In genomic region chr12:57782243-57782607, GRCh38 we compare ENCODE assay signal across 8 cellular contexts. TPM values are rescaled to one million over a fixed set of nuclear protein-coding genes. Genes with fewer than 3 reads are reported as not detected.
A peak's percentile ranks its signal among the peaks of the same experiment; 100 is the strongest.
DNase-seq lines count a peak whose midpoint lies in the region; ATAC-seq, FAIRE-seq and TF ChIP-seq lines count a peak whose summit lies in the region.

No MANE protein-coding gene starts in this region.

- H3K9ac ChIP-seq in astrocyte (ENCODE audit: low read length) = no peak overlapping the region

- no peaks in the 10 kb centered on the region for H3K27me3 Mint-ChIP-seq in astrocyte (ENCODE audit: low read depth, unreplicated experiment)
- H3K27me3 Mint-ChIP-seq in osteocyte (ENCODE audit: unreplicated experiment) = no peaks in the 10 kb centered on the region

- DNase-seq in astrocyte (ENCODE audit: low read depth) = no peak
- no peak for DNase-seq in osteocyte (ENCODE audit: extremely low spot score, unreplicated experiment)
- DNase-seq in COR-L47 (lab: John Stamatoyannopoulos, UW) = no peak
- DNase-seq in D341Med (ENCODE audit: low spot score) = no peak
- no peak for DNase-seq in OCI-M1 (lab: John Stamatoyannopoulos, UW)

- H4K20me1 ChIP-seq in astrocyte (ENCODE audit: insufficient read depth, low read length) = peaks cover 5% of the 10 kb centered on the region

- TF ChIP-seq CTCF in astrocyte (IDR thresholded peaks at IDR 0.05; ENCODE audit: insufficient read depth, low read depth, low read length) (no peak), osteocyte (IDR thresholded peaks at IDR 0.05) (no peak)

- H3K36me3 Mint-ChIP-seq in astrocyte (ENCODE audit: low read depth, unreplicated experiment) (peaks cover 8% of the 10 kb centered on the region), osteocyte (ENCODE audit: unreplicated experiment) (peaks cover 8% of the 10 kb centered on the region)

- no peaks in the 10 kb centered on the region for H3K9me3 ChIP-seq in astrocyte (ENCODE audit: insufficient read depth, low read depth, low read length)

- peaks cover 18% of the 10 kb centered on the region for H3K79me2 ChIP-seq in astrocyte (ENCODE audit: insufficient read depth, low read length)

- H3K27ac Mint-ChIP-seq in astrocyte (ENCODE audit: unreplicated experiment) = peak overlapping the region; percentile 94
- no peak overlapping the region for H3K27ac Mint-ChIP-seq in osteocyte (ENCODE audit: unreplicated experiment)

- H3K27ac ChIP-seq in astrocyte (ENCODE audit: low read depth, low read length) = no peak overlapping the region

- peak; percentile 8 for ATAC-seq in GM18907 (IDR thresholded peaks at IDR 0.05; ENCODE audit: unreplicated experiment)
- peak; percentile 18 for ATAC-seq in HG03342 (IDR thresholded peaks at IDR 0.05; ENCODE audit: unreplicated experiment)
- no peak for ATAC-seq in HG03571 (IDR thresholded peaks at IDR 0.05; ENCODE audit: unreplicated experiment)

- H3K36me3 ChIP-seq in astrocyte (ENCODE audit: insufficient read depth, low read length) = peaks cover 23% of the 10 kb centered on the region

- no peak overlapping the region for H3K4me3 ChIP-seq in astrocyte (ENCODE audit: insufficient read depth, low read depth, low read length)

- H3K4me3 Mint-ChIP-seq in astrocyte (ENCODE audit: unreplicated experiment) = peak overlapping the region; percentile 100
- peak overlapping the region; percentile 97 for H3K4me3 Mint-ChIP-seq in osteocyte (ENCODE audit: unreplicated experiment)

- H2AFZ ChIP-seq in astrocyte (ENCODE audit: low read depth, low read length) = no peak overlapping the region

- no peak for FAIRE-seq in astrocyte (lab: Jason Lieb, UNC)

- H3K4me1 Mint-ChIP-seq in astrocyte (ENCODE audit: low read depth, unreplicated experiment) = peaks cover 5% of the 10 kb centered on the region
- H3K4me1 Mint-ChIP-seq in osteocyte (ENCODE audit: unreplicated experiment) = peaks cover 12% of the 10 kb centered on the region

- peak overlapping the region; percentile 93 for H3K4me2 ChIP-seq in astrocyte (ENCODE audit: low read length)

- peaks cover 4% of the 10 kb centered on the region for H3K4me1 ChIP-seq in astrocyte (ENCODE audit: insufficient read depth, low read length)

- H3K9me3 Mint-ChIP-seq in astrocyte (ENCODE audit: unreplicated experiment) (no peaks in the 10 kb centered on the region), osteocyte (ENCODE audit: unreplicated experiment) (no peaks in the 10 kb centered on the region)

- no peaks in the 10 kb centered on the region for H3K27me3 ChIP-seq in astrocyte (ENCODE audit: insufficient read depth, low read length)

RNA-seq across cellular contexts. Expression of gene TSFM, which starts 0.4 kb away (rescaled TPM):
- total RNA-seq in astrocyte = 26.6 and 30.0 TPM in 2 replicates
- total RNA-seq in osteocyte = 23.6 and 28.5 TPM in 2 replicates

RNA-seq across cellular contexts. Expression of gene EEF1AKMT3, which starts 9.8 kb away (rescaled TPM):
- total RNA-seq in astrocyte = 8.1 and 11.6 TPM in 2 replicates
- total RNA-seq in osteocyte = 9.8 and 11.8 TPM in 2 replicates

RNA-seq across cellular contexts. Expression of gene METTL1, which starts 10.3 kb away (rescaled TPM):
- total RNA-seq in astrocyte (21.1 and 25.7 TPM in 2 replicates), osteocyte (22.3 and 23.9 TPM in 2 replicates)

RNA-seq across cellular contexts. Expression of gene CYP27B1, which starts 15.3 kb away (rescaled TPM):
- total RNA-seq in astrocyte (1.5 TPM in 2 replicates), osteocyte (1.7 and 2.3 TPM in 2 replicates)

RNA-seq across cellular contexts. Expression of gene MARCHF9, which starts 27.3 kb away (rescaled TPM):
- total RNA-seq in astrocyte = 11.3 and 13.0 TPM in 2 replicates
- total RNA-seq in osteocyte = 19.2 and 21.1 TPM in 2 replicates
